Comparison of ENCODE assay signal across 9 cellular contexts in the genomic region with DNA sequence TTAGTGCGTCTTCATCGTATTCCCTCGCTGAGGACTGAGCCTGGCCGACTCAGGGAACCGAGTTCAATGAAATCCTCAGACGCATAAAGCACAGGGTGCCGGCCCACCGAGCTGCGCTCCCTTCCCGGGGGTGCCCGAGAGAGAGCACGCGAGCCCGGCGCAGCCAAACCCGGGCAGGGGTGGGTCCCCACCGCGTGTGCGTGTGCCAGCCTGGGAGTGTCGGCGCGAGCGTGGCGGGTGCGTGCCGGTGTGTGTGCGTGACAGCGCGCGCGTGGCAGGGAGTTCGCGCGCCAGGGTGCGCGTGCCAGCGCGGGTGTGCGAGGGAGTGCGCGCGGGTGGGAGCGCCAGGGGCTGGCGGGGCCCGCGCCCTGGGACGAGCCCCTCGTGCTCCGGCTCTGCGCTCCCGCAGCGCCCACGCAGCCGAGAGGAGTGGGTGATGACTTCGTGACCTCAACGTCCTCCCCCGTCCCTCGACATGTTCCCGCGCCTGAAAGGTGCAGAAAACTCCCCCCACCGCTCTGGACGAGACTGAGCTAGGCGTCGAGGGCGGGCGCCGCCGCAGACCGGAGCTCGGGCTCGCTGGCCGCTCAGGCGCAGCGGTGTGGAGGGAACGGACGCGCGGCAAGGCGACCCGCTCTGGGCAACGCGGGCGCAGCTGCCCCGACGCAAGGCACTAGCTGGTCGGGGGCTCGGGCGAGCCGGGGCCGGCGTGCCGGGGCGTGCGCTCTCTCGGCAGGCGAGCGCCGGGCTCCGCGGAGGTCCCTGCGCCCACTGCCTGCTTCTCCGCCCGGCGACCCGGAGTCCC.
DNase-seq lines count a peak whose midpoint lies in the region; ATAC-seq and TF ChIP-seq lines count a peak whose summit lies in the region.
"Had no signal": no experiment of that assay in that cellular context is flagged by ENCODE, and none has a peak within 500 bp of the region (broad histone marks: within the 10 kb centered on the region; RNA-seq: fewer than 3 reads in every experiment).

No MANE protein-coding gene starts in this region.

- H3K27ac Mint-ChIP-seq in activated CD4-positive, alpha-beta memory T cell treated with anti-CD3 and anti-CD28 coated beads, Interleukin-2, amount 10 ng/mL, durations not matched to agents 7 days and 5 days, result no peak overlapping the region
- no peak overlapping the region for H3K27ac Mint-ChIP-seq in naive B cell

- H3K36me3 Mint-ChIP-seq in activated CD4-positive, alpha-beta memory T cell treated with anti-CD3 and anti-CD28 coated beads, Interleukin-2, amount 10 ng/mL, durations not matched to agents 7 days and 5 days (ENCODE audit: low read depth), result no peaks in the 10 kb centered on the region
- H3K36me3 Mint-ChIP-seq in naive B cell, result peaks cover 0 to 7% of the 10 kb centered on the region in 2 donors

- no peaks in the 10 kb centered on the region for H3K9me3 Mint-ChIP-seq in activated CD4-positive, alpha-beta memory T cell treated with anti-CD3 and anti-CD28 coated beads, Interleukin-2, amount 10 ng/mL, durations not matched to agents 7 days and 5 days
- no peaks in the 10 kb centered on the region for H3K9me3 Mint-ChIP-seq in naive B cell

- H3K27ac ChIP-seq in testis, result peak overlapping the region; percentile 86 to 88

- H3K9me3 ChIP-seq in testis, result no peaks in the 10 kb centered on the region

- peaks cover 48% of the 10 kb centered on the region for H3K27me3 Mint-ChIP-seq in activated CD4-positive, alpha-beta memory T cell treated with anti-CD3 and anti-CD28 coated beads, Interleukin-2, amount 10 ng/mL, durations not matched to agents 7 days and 5 days
- peaks cover 33 to 42% (median 36%) of the 10 kb centered on the region in 3 donors for H3K27me3 Mint-ChIP-seq in naive B cell

- H3K4me1 ChIP-seq in testis, result peaks cover 23% of the 10 kb centered on the region

- no peaks in the 10 kb centered on the region for H3K27me3 ChIP-seq in testis

- peaks cover 8% of the 10 kb centered on the region for H3K4me1 Mint-ChIP-seq in activated CD4-positive, alpha-beta memory T cell treated with anti-CD3 and anti-CD28 coated beads, Interleukin-2, amount 10 ng/mL, durations not matched to agents 7 days and 5 days
- H3K4me1 Mint-ChIP-seq in naive B cell, result peaks cover 0 to 13% (median 4%) of the 10 kb centered on the region in 3 donors

- 0% methylated on average over 18 to 79 of the region's 105 CpGs for WGBS in testis, 2 donors

- H3K36me3 ChIP-seq in testis (ENCODE audit: low read depth, missing control alignments), result no peaks in the 10 kb centered on the region

- intact Hi-C loops in testis (cut with DNase I; ENCODE audit: low total_unique reads), result no loop called here

- no peak for TF ChIP-seq CTCF in testis (IDR thresholded peaks at IDR 0.05)

- peak overlapping the region; percentile 54 for H3K4me3 Mint-ChIP-seq in activated CD4-positive, alpha-beta memory T cell treated with anti-CD3 and anti-CD28 coated beads, Interleukin-2, amount 10 ng/mL, durations not matched to agents 7 days and 5 days
- H3K4me3 Mint-ChIP-seq in naive B cell, result peak overlapping the region; percentile 34 to 79 (median 70)

- POLR2A ChIA-PET in activated CD4-positive, alpha-beta memory T cell treated with anti-CD3 and anti-CD28 coated beads, Interleukin-2, amount 10 ng/mL, durations not matched to agents 7 days and 5 days (lab: Charles Lee), result no interaction called here

- CTCF ChIA-PET in activated CD4-positive, alpha-beta memory T cell treated with anti-CD3 and anti-CD28 coated beads, Interleukin-2, amount 10 ng/mL, durations not matched to agents 7 days and 5 days (lab: Charles Lee), result no interaction called here

- ATAC-seq in GM19463 (IDR thresholded peaks at IDR 0.05; ENCODE audit: unreplicated experiment) (peak; percentile 67), HG03520 (IDR thresholded peaks at IDR 0.05; ENCODE audit: unreplicated experiment) (peak; percentile 70), naive B cell (ENCODE audit: low read depth in 2 of 2) (peak; percentile 64 to 66)
- ATAC-seq: K562 had no signal

- peak; percentile 73 for DNase-seq in COLO668 (lab: John Stamatoyannopoulos, UW; ENCODE audit: unreplicated experiment)
- DNase-seq in activated CD4-positive, alpha-beta memory T cell treated with anti-CD3 and anti-CD28 coated beads, Interleukin-2, amount 10 ng/mL, durations not matched to agents 7 days and 5 days, result no peak
- peak; percentile 42 for DNase-seq in fibroblast of gingiva (ENCODE audit: low read depth)
- peak; percentile 3 for DNase-seq in naive B cell
- peak; percentile 50 for DNase-seq in testis
- DNase-seq in NCI-H1694 (lab: John Stamatoyannopoulos, UW), result no peak

- TF ChIP-seq POLR2A in testis (IDR thresholded peaks at IDR 0.05), result no peak

- H3K4me3 ChIP-seq in testis, result peak overlapping the region; percentile 59 to 69
- H3K4me3 ChIP-seq: K562 had no signal

Comparison
In these comparisons a context has a peak if more than half of its experiments do, and no peak if none do; other contexts are left out.
1. DNase-seq: peak in COLO668 (single experiment), fibroblast of gingiva (single experiment), naive B cell (single experiment) and testis (single experiment); none in activated CD4-positive, alpha-beta memory T cell treated with anti-CD3 and anti-CD28 coated beads, Interleukin-2, amount 10 ng/mL, durations not matched to agents 7 days and 5 days (single experiment) and NCI-H1694 (single experiment).
2. Peak in every context shown above with its lines, with median percentiles within 50 percentile points of each other: ATAC-seq.